33 cellular contexts compared by ENCODE assay signal in the genomic region with DNA sequence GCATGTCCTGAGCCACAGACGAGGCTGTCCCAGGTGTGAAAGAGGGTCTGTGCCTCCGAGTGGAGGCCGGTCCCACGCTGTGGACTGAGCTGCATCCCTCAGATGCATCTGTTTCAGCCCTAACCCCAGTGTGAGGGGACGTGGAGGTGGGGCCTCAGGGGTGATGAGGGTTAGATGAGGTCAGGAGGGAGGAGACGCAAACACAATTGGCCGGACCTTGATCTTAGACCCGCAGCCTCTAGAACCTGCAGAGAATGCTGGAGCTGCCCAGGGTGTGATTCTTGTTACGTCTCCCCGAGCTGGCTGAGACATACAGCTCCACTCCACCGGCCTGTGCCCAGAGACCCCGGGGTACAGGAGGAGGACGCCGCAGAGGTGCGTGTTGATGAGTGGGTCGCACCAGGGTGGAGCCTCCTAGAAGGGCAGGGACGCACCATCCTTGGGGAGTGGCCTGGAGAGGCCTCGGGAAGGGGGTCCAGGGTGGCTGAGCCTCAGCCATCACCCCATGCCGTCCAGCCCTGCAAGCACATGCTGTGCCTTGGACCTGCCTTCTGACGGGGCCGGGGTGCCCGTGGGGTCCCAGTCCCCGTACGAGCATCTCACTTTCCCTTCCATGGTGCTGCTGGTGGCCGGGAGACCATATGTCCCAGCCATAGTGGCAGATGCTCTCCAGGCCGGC. TPM values are rescaled to one million over a fixed set of nuclear protein-coding genes. Genes with fewer than 3 reads are reported as not detected.
DNase-seq lines count a peak whose midpoint lies in the region; ATAC-seq, FAIRE-seq and TF ChIP-seq lines count a peak whose summit lies in the region.
"Had no signal": no experiment of that assay in that cellular context is flagged by ENCODE, and none has a peak within 500 bp of the region (broad histone marks: within the 10 kb centered on the region; RNA-seq: fewer than 3 reads in every experiment).

No MANE protein-coding gene starts in this region.

- H4K5ac ChIP-seq in H1 (ENCODE audit: insufficient read length, low read depth, low read length): no peak overlapping the region

- H2BK5ac ChIP-seq in H1 (ENCODE audit: low read depth, low read length): no peak overlapping the region

- no peak overlapping the region; the same call in 1 of the 2 replicates for H3K18ac ChIP-seq in H1 (ENCODE audit: extremely low read depth, low read length)

- H3K9me2 ChIP-seq in GM23338 (ENCODE audit: insufficient read depth): no peaks in the 10 kb centered on the region

- H4K20me1 ChIP-seq in GM23338 (replicated peaks; ENCODE audit: insufficient read depth) (no peaks in the 10 kb centered on the region), H1 (replicated peaks in 1 of 2; ENCODE audit: control insufficient read depth in 1 of 2, insufficient read depth in 2 of 2, low read length in 2 of 2) (peaks cover 0 to 4% of the 10 kb centered on the region in 2 experiments), osteoblast (ENCODE audit: insufficient read depth, low read length) (no peaks in the 10 kb centered on the region)

- H2AK5ac ChIP-seq in H1 (ENCODE audit: low read depth, low read length): no peak overlapping the region

- H3K79me2 ChIP-seq in GM23338 (replicated peaks; ENCODE audit: insufficient read depth): no peaks in the 10 kb centered on the region
- no peaks in the 10 kb centered on the region for H3K79me2 ChIP-seq in H1 (ENCODE audit: control insufficient read depth in 1 of 2, insufficient read depth in 2 of 2, low read length in 2 of 2)
- H3K79me2 ChIP-seq in osteoblast (ENCODE audit: insufficient read depth, low read length): no peaks in the 10 kb centered on the region

- no peak overlapping the region for H3K9ac ChIP-seq in H1 (replicated peaks in 1 of 4; ENCODE audit: extremely low read depth in 1 of 4, low read depth in 3 of 4, low read length in 3 of 4)
- H3K9ac ChIP-seq: BLaER1 had no signal

- no peak for TF ChIP-seq EP300 in H1 (IDR thresholded peaks at IDR 0.05; ENCODE audit: borderline replicate concordance in 1 of 2, low read depth in 2 of 2, low read length in 2 of 2)

- H2BK15ac ChIP-seq in H1 (ENCODE audit: low read length): no peak overlapping the region

- H3K9me3 Mint-ChIP-seq in GM23338: no peaks in the 10 kb centered on the region
- H3K9me3 Mint-ChIP-seq: CD4-positive, alpha-beta memory T cell; CD4-positive, CD25-positive, alpha-beta regulatory T cell; CD8-positive, alpha-beta memory T cell had no signal

- no peak overlapping the region for H3K56ac ChIP-seq in H1 (replicated peaks; ENCODE audit: insufficient read length, low read depth, low read length)

- no peak overlapping the region for H2BK12ac ChIP-seq in H1 (ENCODE audit: low read depth, low read length)

- no peaks in the 10 kb centered on the region for H3K79me1 ChIP-seq in H1 (ENCODE audit: low read depth, low read length)

- no peaks in the 10 kb centered on the region; the same call in 1 of the 2 replicates for H3K23me2 ChIP-seq in H1 (ENCODE audit: low read depth, low read length)

- peaks cover 5% of the 10 kb centered on the region for H3K27me3 Mint-ChIP-seq in GM23338 (ENCODE audit: insufficient read depth, low read depth, poor library complexity)
- H3K27me3 Mint-ChIP-seq: CD4-positive, CD25-positive, alpha-beta regulatory T cell had no signal

- H3K4me3 ChIP-seq in GM23338 (no peak overlapping the region), HEK293 (ENCODE audit: low read depth, low read length) (no peak overlapping the region), H1 (ENCODE audit: extremely low read depth in 1 of 4, insufficient read depth in 2 of 4, low read depth in 3 of 4, low read length in 4 of 4) (no peak overlapping the region), osteoblast (ENCODE audit: insufficient read depth, low read length) (no peak overlapping the region)
- H3K4me3 ChIP-seq: BLaER1, GM12878 had no signal

- CTCF ChIA-PET in HEK293 (lab: Yijun Ruan, JAX): interaction anchor here (0.7 kb wide), 1 partner anchor 71 kb away, joined by 3 read pairs; no protein-coding TSS in a partner anchor
- CTCF ChIA-PET in H1 (lab: Charles Lee; ENCODE audit: partially characterized antibody): interaction anchor here (0.8 to 2.1 kb wide), 4 partner anchors 9 to 380 kb away, joined by 3 to 9 read pairs (median 4); no protein-coding TSS in a partner anchor

- no peak overlapping the region for H3K4me2 ChIP-seq in GM23338
- no peak overlapping the region for H3K4me2 ChIP-seq in H1 (ENCODE audit: insufficient read depth in 1 of 2, low read depth in 2 of 2, low read length in 2 of 2)
- H3K4me2 ChIP-seq in osteoblast (ENCODE audit: insufficient read depth, low read length): no peak overlapping the region
- H3K4me2 ChIP-seq: BLaER1 had no signal

- no peak overlapping the region for H3K4ac ChIP-seq in H1 (replicated peaks; ENCODE audit: insufficient read length, low read depth, low read length)

- no peak for TF ChIP-seq CTCF in GM23338 (conservative IDR thresholded peaks at IDR 0.05; ENCODE audit: low read depth in 2 of 2)
- TF ChIP-seq CTCF in HEK293 (tag by site-specific recombination; IDR thresholded peaks at IDR 0.05): no peak
- no peak for TF ChIP-seq CTCF in H1 (IDR thresholded peaks at IDR 0.05; ENCODE audit: control extremely low read depth in 1 of 3, insufficient read depth in 1 of 3, low read depth in 1 of 3, low read length in 3 of 3)
- TF ChIP-seq CTCF in osteoblast (IDR thresholded peaks at IDR 0.05; ENCODE audit: extremely low read depth, low read depth, low read length): no peak

- DNase-seq in GM23338 (ENCODE audit: low spot score): no peak
- no peak for DNase-seq in H1 (ENCODE audit: low read depth in 1 of 2, low spot score in 2 of 2)
- peak; percentile 76 for DNase-seq in osteoblast (ENCODE audit: insufficient read length, low spot score, missing footprints)
- DNase-seq in UCSD-AML1 (lab: John Stamatoyannopoulos, UW; ENCODE audit: unreplicated experiment): no peak
- DNase-seq in NCI-H1092 treated with DMSO at 0.1 percent for 48 hours (lab: John Stamatoyannopoulos, UW): no peak
- no peak for DNase-seq in NCI-H2081 treated with DMSO at 0.1 percent for 48 hours (lab: John Stamatoyannopoulos, UW)
- no peak for DNase-seq in ecto neural progenitor cell (ENCODE audit: low spot score)
- DNase-seq: 8988T; ACHN; BE2C; C1 segment of cervical spinal cord; CD4-positive, alpha-beta memory T cell; CD4-positive, CD25-positive, alpha-beta regulatory T cell; CD8-positive, alpha-beta memory T cell; COR-L47; DMS 273 treated with DMSO at 0.1 percent for 48 hours; DMS153; DMS53; DMS79; DND-41; EL; GDM1 had no signal

- TF ChIP-seq RAD21 in H1 (IDR thresholded peaks at IDR 0.05 in 1 of 2, conservative IDR thresholded peaks at IDR 0.05 in 1 of 2; ENCODE audit: low read depth in 2 of 2, low read length in 2 of 2): no peak

- H3K9me3 ChIP-seq in HEK293 (ENCODE audit: control insufficient read depth, insufficient read depth, low read depth, low read length): no peaks in the 10 kb centered on the region
- H3K9me3 ChIP-seq in H1 (ENCODE audit: insufficient read depth in 2 of 2, low read depth in 1 of 2, low read length in 1 of 2): no peaks in the 10 kb centered on the region
- H3K9me3 ChIP-seq in osteoblast (ENCODE audit: low read depth, low read length): no peaks in the 10 kb centered on the region
- H3K9me3 ChIP-seq: BE2C, BLaER1 had no signal

- H3K27me3 ChIP-seq in GM23338 (ENCODE audit: insufficient read depth) (no peaks in the 10 kb centered on the region), H1 (replicated peaks in 1 of 4; ENCODE audit: control insufficient read depth in 3 of 4, extremely low read depth in 1 of 4, insufficient read depth in 3 of 4, low read length in 3 of 4) (peaks cover 0 to 7% (median 5%) of the 10 kb centered on the region in 4 experiments; a peak in 5 of 7 replicates), osteoblast (ENCODE audit: insufficient read depth, low read length) (peaks cover 29% of the 10 kb centered on the region)

- H3K27ac Mint-ChIP-seq in GM23338: no peak overlapping the region
- H3K27ac Mint-ChIP-seq: CD4-positive, alpha-beta memory T cell; CD8-positive, alpha-beta memory T cell had no signal

- no peak for TF ChIP-seq POLR2A in H1 (IDR thresholded peaks at IDR 0.05; ENCODE audit: control extremely low read depth in 1 of 2, low read depth in 2 of 2, low read length in 2 of 2)

- no peak overlapping the region for H3K27ac ChIP-seq in GM23338 (ENCODE audit: low read depth)
- no peak overlapping the region for H3K27ac ChIP-seq in HEK293 (ENCODE audit: extremely low read depth, low read depth, low read length)
- H3K27ac ChIP-seq in H1 (ENCODE audit: low read depth, low read length): no peak overlapping the region
- H3K27ac ChIP-seq in osteoblast (ENCODE audit: low read depth, low read length): no peak overlapping the region
- H3K27ac ChIP-seq: BLaER1 had no signal

- no peak overlapping the region for H2AFZ ChIP-seq in GM23338
- H2AFZ ChIP-seq in H1 (ENCODE audit: low read length): no peak overlapping the region
- no peak overlapping the region for H2AFZ ChIP-seq in osteoblast (ENCODE audit: low read length)

- no peak overlapping the region for H3K23ac ChIP-seq in H1 (ENCODE audit: insufficient read length)

- no peaks in the 10 kb centered on the region for H3F3A ChIP-seq in GM23338 (replicated peaks; ENCODE audit: low read depth)

- POLR2A ChIA-PET in HEK293 (lab: Yijun Ruan, JAX) (interaction anchor here (0.8 kb wide), 1 partner anchor 46 kb away, joined by 3 read pairs; no protein-coding TSS in a partner anchor), H1 (lab: Charles Lee; ENCODE audit: partially characterized antibody) (interaction anchor here (1.0 kb wide), 1 partner anchor 9 kb away, joined by 3 read pairs; no protein-coding TSS in a partner anchor)

- no peak overlapping the region for H2BK120ac ChIP-seq in H1 (replicated peaks; ENCODE audit: low read depth, low read length)

- H3K36me3 ChIP-seq in GM23338 (ENCODE audit: insufficient read depth): no peaks in the 10 kb centered on the region
- no peaks in the 10 kb centered on the region for H3K36me3 ChIP-seq in HEK293 (ENCODE audit: control insufficient read depth in 2 of 2, insufficient read depth in 1 of 2, low read length in 2 of 2)
- H3K36me3 ChIP-seq in H1 (ENCODE audit: control insufficient read depth in 2 of 4, insufficient read depth in 4 of 4, low read length in 3 of 4): no peaks in the 10 kb centered on the region
- no peaks in the 10 kb centered on the region for H3K36me3 ChIP-seq in osteoblast (ENCODE audit: insufficient read depth, low read length)
- H3K36me3 ChIP-seq: BE2C, BLaER1 had no signal

- no peak overlapping the region for H4K91ac ChIP-seq in H1 (replicated peaks; ENCODE audit: insufficient read length, low read length)

- H3K4me1 ChIP-seq in GM23338 (ENCODE audit: insufficient read depth) (no peaks in the 10 kb centered on the region), HEK293 (ENCODE audit: control insufficient read depth, insufficient read depth, low read length) (no peaks in the 10 kb centered on the region), H1 (replicated peaks in 1 of 4; ENCODE audit: control insufficient read depth in 3 of 4, insufficient read depth in 4 of 4, low read length in 3 of 4) (peaks cover 0 to 5% (median under 1%) of the 10 kb centered on the region in 4 experiments; a peak in 4 of 7 replicates), osteoblast (ENCODE audit: insufficient read depth, low read length) (no peaks in the 10 kb centered on the region)
- H3K4me1 ChIP-seq: BE2C had no signal

- no peaks in the 10 kb centered on the region for H3K36me3 Mint-ChIP-seq in GM23338 (ENCODE audit: low read depth)
- H3K36me3 Mint-ChIP-seq: CD14-positive monocyte; CD4-positive, alpha-beta memory T cell; CD4-positive, CD25-positive, alpha-beta regulatory T cell; CD8-positive, alpha-beta memory T cell had no signal

- ATAC-seq in GM23338: peak; percentile 18; the same call in 2 of the 3 replicates
- ATAC-seq: GM12878 had no signal

- FAIRE-seq in H1 (lab: Jason Lieb, UNC): no peak
- FAIRE-seq: A204.1, GM12878, GM12892, GM18507 had no signal

- H3K14ac ChIP-seq in H1 (ENCODE audit: insufficient read length): no peak overlapping the region

- H2BK20ac ChIP-seq in H1 (ENCODE audit: low read length): no peak overlapping the region

- H3K4me3 Mint-ChIP-seq in GM23338: no peak overlapping the region
- H3K4me3 Mint-ChIP-seq: CD14-positive monocyte; CD4-positive, CD25-positive, alpha-beta regulatory T cell; CD8-positive, alpha-beta memory T cell had no signal

- H3K4me1 Mint-ChIP-seq in GM23338: no peaks in the 10 kb centered on the region
- H3K4me1 Mint-ChIP-seq: CD14-positive monocyte; CD4-positive, alpha-beta memory T cell; CD4-positive, CD25-positive, alpha-beta regulatory T cell; CD8-positive, alpha-beta memory T cell had no signal

- H4K8ac ChIP-seq in H1 (ENCODE audit: extremely low read depth, insufficient read depth, low read length): peak overlapping the region; percentile 68; the same call in 1 of the 2 replicates

- 88% methylated on average over 26 of the region's 26 CpGs; no CpG with 5 or more reads in 1 of the 2 experiments for WGBS in H1 (ENCODE audit: extremely low coverage in 1 of 2, insufficient coverage in 1 of 2, insufficient read length in 1 of 2, insufficient replicate concordance in 2 of 2, low coverage in 1 of 2, low lambda C conversion rate in 2 of 2, missing lambda C conversion rate in 1 of 2), 2 experiments

RNA-seq across cellular contexts. Expression of a gene that starts 16.6 kb away (rescaled TPM):
- total RNA-seq in GM23338 (2014; rRNA removed; shearing (Covaris generic)): not detected in 2 replicates
- polyA plus RNA-seq in GM23338 (2016; fragmentation: Nextera tagmentation; extraction: Ambion mirVana): not detected in 2 replicates
- total RNA-seq in H1 (2021; fragmentation: NEBNext Ultra II Directional; extraction: Animal tissue kit (Norgen Biotek cat#: 25700)): not detected in 2 replicates
- polyA plus RNA-seq in H1 (2011; rRNA removed): not detected in 2 replicates
- polyA plus RNA-seq in H1 (2011; cell fraction: cytosol; rRNA removed): not detected
- 0.06 TPM for polyA plus RNA-seq in H1 (2011; cell fraction: nucleus; rRNA removed)
- 0.19 TPM in 1 of 4 replicates, not detected in the others for polyA plus RNA-seq in H1 (2012, experiment 1 of 2)
- polyA plus RNA-seq in H1 (2012, experiment 2 of 2): not detected
- polyA plus RNA-seq in H1 (2013, experiment 1 of 2): not detected
- not detected for polyA plus RNA-seq in H1 (2013, experiment 2 of 2)
- not detected in 2 replicates for polyA minus RNA-seq in H1 (2011; rRNA and poly(A)+ RNA removed)
- not detected for polyA minus RNA-seq in H1 (2011; cell fraction: cytosol; rRNA and poly(A)+ RNA removed)
- polyA minus RNA-seq in H1 (2011; cell fraction: nucleus; rRNA and poly(A)+ RNA removed): not detected
- not detected in 2 replicates for total RNA-seq in osteoblast
- total RNA-seq: A673; CD4-positive, alpha-beta memory T cell; CD4-positive, CD25-positive, alpha-beta regulatory T cell; CD8-positive, alpha-beta memory T cell; Daoy; GM12878 had no signal
- polyA plus RNA-seq: AG04450; CD14-positive monocyte; CD4-positive, alpha-beta memory T cell; CD4-positive, CD25-positive, alpha-beta regulatory T cell; CD8-positive, alpha-beta memory T cell; GM12878 had no signal

RNA-seq across cellular contexts. Expression of a gene that starts 40.1 kb away (rescaled TPM):
- total RNA-seq in GM23338 (2014; rRNA removed; shearing (Covaris generic)): 1.0 TPM in 1 of 2 replicates, not detected in the other
- 0.60 TPM in 1 of 2 replicates, not detected in the other for polyA plus RNA-seq in GM23338 (2016; fragmentation: Nextera tagmentation; extraction: Ambion mirVana)
- total RNA-seq in H1 (2021; fragmentation: NEBNext Ultra II Directional; extraction: Animal tissue kit (Norgen Biotek cat#: 25700)): 0.31 and 0.56 TPM in 2 replicates
- polyA plus RNA-seq in H1 (2011; rRNA removed): 0.60 and 0.61 TPM in 2 replicates
- polyA plus RNA-seq in H1 (2011; cell fraction: cytosol; rRNA removed): 0.69 TPM
- 1.4 TPM for polyA plus RNA-seq in H1 (2011; cell fraction: nucleus; rRNA removed)
- 0.27 to 0.40 TPM (median 0.28 TPM) in 3 of 4 replicates, not detected in the other for polyA plus RNA-seq in H1 (2012, experiment 1 of 2)
- 0.42 TPM for polyA plus RNA-seq in H1 (2012, experiment 2 of 2)
- 0.45 TPM for polyA plus RNA-seq in H1 (2013, experiment 1 of 2)
- 0.53 TPM for polyA plus RNA-seq in H1 (2013, experiment 2 of 2)
- 0.13 TPM in 1 of 2 replicates, not detected in the other for polyA minus RNA-seq in H1 (2011; rRNA and poly(A)+ RNA removed)
- not detected for polyA minus RNA-seq in H1 (2011; cell fraction: cytosol; rRNA and poly(A)+ RNA removed)
- polyA minus RNA-seq in H1 (2011; cell fraction: nucleus; rRNA and poly(A)+ RNA removed): 0.80 TPM
- total RNA-seq in osteoblast: not detected in 2 replicates
- total RNA-seq: A673; CD4-positive, alpha-beta memory T cell; CD4-positive, CD25-positive, alpha-beta regulatory T cell; CD8-positive, alpha-beta memory T cell; Daoy; G401; GM12878 had no signal
- polyA plus RNA-seq: AG04450; CD14-positive monocyte; CD4-positive, alpha-beta memory T cell; CD4-positive, CD25-positive, alpha-beta regulatory T cell; CD8-positive, alpha-beta memory T cell; GM12878 had no signal

RNA-seq across cellular contexts. Expression of a gene that starts 40.3 kb away (rescaled TPM):
- 34.5 and 43.3 TPM in 2 replicates for total RNA-seq in GM23338 (2014; rRNA removed; shearing (Covaris generic))
- 3.5 and 3.8 TPM in 2 replicates for polyA plus RNA-seq in GM23338 (2016; fragmentation: Nextera tagmentation; extraction: Ambion mirVana)
- total RNA-seq in H1 (2021; fragmentation: NEBNext Ultra II Directional; extraction: Animal tissue kit (Norgen Biotek cat#: 25700)): 27.2 and 28.7 TPM in 2 replicates
- 14.0 and 27.4 TPM in 2 replicates for polyA plus RNA-seq in H1 (2011; rRNA removed)
- polyA plus RNA-seq in H1 (2011; cell fraction: cytosol; rRNA removed): 21.0 TPM
- polyA plus RNA-seq in H1 (2011; cell fraction: nucleus; rRNA removed): 192 TPM
- polyA plus RNA-seq in H1 (2012, experiment 1 of 2): 17.0 to 33.1 TPM (median 28.7 TPM) in 4 replicates
- polyA plus RNA-seq in H1 (2012, experiment 2 of 2): 13.4 TPM
- 23.4 TPM for polyA plus RNA-seq in H1 (2013, experiment 1 of 2)
- 21.4 TPM for polyA plus RNA-seq in H1 (2013, experiment 2 of 2)
- polyA minus RNA-seq in H1 (2011; rRNA and poly(A)+ RNA removed): 19.8 and 20.5 TPM in 2 replicates
- 16.3 TPM for polyA minus RNA-seq in H1 (2011; cell fraction: cytosol; rRNA and poly(A)+ RNA removed)
- 43.3 TPM for polyA minus RNA-seq in H1 (2011; cell fraction: nucleus; rRNA and poly(A)+ RNA removed)
- under 0.01 TPM in 2 replicates for total RNA-seq in osteoblast
- polyA plus RNA-seq: CD14-positive monocyte had no signal

Comparison
In these comparisons a context has a peak if more than half of its experiments do, and no peak if none do; other contexts are left out.
1. RNA of a gene that starts 40.3 kb away (total RNA-seq): 34.5 to 43.3 TPM in GM23338 and 27.2 to 28.7 TPM in H1; under 0.01 TPM in osteoblast; every median in the first group is over 10 times any median in the second.